1 cellular context compared by ENCODE assay signal in the genomic region with DNA sequence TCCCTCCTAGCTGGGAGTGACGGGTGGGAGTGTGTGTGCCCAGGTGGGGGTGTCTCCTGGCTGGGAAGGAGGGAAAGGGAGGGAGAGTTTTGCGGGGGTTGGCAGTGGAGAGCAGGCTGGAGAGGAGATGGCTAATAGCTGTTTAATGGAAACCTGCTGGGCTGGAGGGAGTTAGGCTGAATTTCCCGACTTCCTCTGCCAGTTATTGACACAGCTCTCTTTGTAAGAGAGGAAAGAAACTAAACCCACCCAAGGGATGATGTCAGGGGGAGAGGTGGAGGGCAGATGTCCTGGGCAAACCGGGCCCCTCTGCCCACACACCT.
TF ChIP-seq lines count a peak whose summit lies in the region.

No MANE protein-coding gene starts in this region.

TF ChIP-seq in H1, 55 proteins besides CTCF, POLR2A, EP300 and RAD21:
- no peak for TF ChIP-seq KDM5A (IDR thresholded peaks at IDR 0.05; ENCODE audit: low read length)
- TF ChIP-seq GTF2F1 (IDR thresholded peaks at IDR 0.05; ENCODE audit: borderline replicate concordance, low read depth, low read length): no peak
- no peak for TF ChIP-seq JUND (IDR thresholded peaks at IDR 0.05; ENCODE audit: low read length)
- no peak for TF ChIP-seq CBX5 (IDR thresholded peaks at IDR 0.05; ENCODE audit: low read depth, low read length)
- no peak for TF ChIP-seq TBP (IDR thresholded peaks at IDR 0.05; ENCODE audit: low read depth, low read length)
- TF ChIP-seq TAF7 (optimal IDR thresholded peaks at IDR 0.05; ENCODE audit: borderline replicate concordance, low read depth, low read length): no peak
- TF ChIP-seq SIN3A (conservative IDR thresholded peaks at IDR 0.05 in 1 of 2, IDR thresholded peaks at IDR 0.05 in 1 of 2; ENCODE audit: low read depth in 1 of 2, low read length in 2 of 2): no peak
- TF ChIP-seq KDM1A (IDR thresholded peaks at IDR 0.05; ENCODE audit: borderline replicate concordance, low read length): no peak
- no peak for TF ChIP-seq HDAC2 (IDR thresholded peaks at IDR 0.05; ENCODE audit: borderline replicate concordance in 1 of 2, low read depth in 2 of 2, low read length in 2 of 2)
- no peak for TF ChIP-seq BACH1 (IDR thresholded peaks at IDR 0.05; ENCODE audit: low read length)
